In genomic region chr10:79445708-79446450, GRCh38 we compare ENCODE assay signal across 1 cellular context.
A peak's percentile ranks its signal among the peaks of the same experiment; 100 is the strongest.
TF ChIP-seq lines count a peak whose summit lies in the region.

No MANE protein-coding gene starts in this region.

TF ChIP-seq in HepG2, 621 proteins besides CTCF, POLR2A, EP300 and RAD21 (continued from another document and continues in another):
- TF ChIP-seq HIC2 (CRISPR knock-in tag; IDR thresholded peaks at IDR 0.05; ENCODE audit: low read depth), result no peak; the same call in 1 of the 2 replicates
- no peak for TF ChIP-seq GMEB1 (CRISPR knock-in tag; IDR thresholded peaks at IDR 0.05; ENCODE audit: borderline replicate concordance)
- TF ChIP-seq EEA1 (CRISPR knock-in tag; IDR thresholded peaks at IDR 0.05; ENCODE audit: borderline replicate concordance), result no peak
- no peak for TF ChIP-seq ZNF891 (CRISPR knock-in tag; IDR thresholded peaks at IDR 0.05)
- TF ChIP-seq ZNF710 (CRISPR knock-in tag; IDR thresholded peaks at IDR 0.05; ENCODE audit: borderline replicate concordance), result peak; percentile 24; the same call in 1 of the 2 replicates
- TF ChIP-seq ATF7 (IDR thresholded peaks at IDR 0.05), result no peak
- TF ChIP-seq ATF7 (CRISPR knock-in tag; IDR thresholded peaks at IDR 0.05), result peak; percentile 60; the same call in 1 of the 2 replicates
- no peak for TF ChIP-seq ZNF572 (CRISPR knock-in tag; IDR thresholded peaks at IDR 0.05)
- TF ChIP-seq CAMTA2 (CRISPR knock-in tag; IDR thresholded peaks at IDR 0.05; ENCODE audit: borderline replicate concordance), result no peak
- TF ChIP-seq MYC (CRISPR knock-in tag; IDR thresholded peaks at IDR 0.05; ENCODE audit: borderline replicate concordance), result peak; percentile 52; the same call in 1 of the 2 replicates
- TF ChIP-seq ZNF816 (CRISPR knock-in tag; IDR thresholded peaks at IDR 0.05; ENCODE audit: borderline replicate concordance), result 0 out of 2 replicates have a peak, but pooled peaks have one; percentile 34
- peak; percentile 98 for TF ChIP-seq HMGXB3 (CRISPR knock-in tag; IDR thresholded peaks at IDR 0.05; ENCODE audit: borderline replicate concordance)
- no peak for TF ChIP-seq LCORL (IDR thresholded peaks at IDR 0.05)
- TF ChIP-seq LCORL (CRISPR knock-in tag; IDR thresholded peaks at IDR 0.05), result no peak
- TF ChIP-seq ZNF607 (CRISPR knock-in tag; IDR thresholded peaks at IDR 0.05; ENCODE audit: borderline replicate concordance), result no peak; the same call in 1 of the 2 replicates
- no peak for TF ChIP-seq HOXA7 (CRISPR knock-in tag; IDR thresholded peaks at IDR 0.05)
- no peak for TF ChIP-seq TOPORS (CRISPR knock-in tag; IDR thresholded peaks at IDR 0.05)
- TF ChIP-seq DDIT3 (CRISPR knock-in tag; IDR thresholded peaks at IDR 0.05), result no peak
- 0 out of 2 replicates have a peak, but pooled peaks have one; percentile 16 for TF ChIP-seq NR2C2 (CRISPR knock-in tag; IDR thresholded peaks at IDR 0.05; ENCODE audit: borderline replicate concordance)
- 0 out of 2 replicates have a peak, but pooled peaks have one; percentile 28 for TF ChIP-seq ZNF350 (CRISPR knock-in tag; IDR thresholded peaks at IDR 0.05; ENCODE audit: borderline replicate concordance, low read depth)
- TF ChIP-seq RBM39 (IDR thresholded peaks at IDR 0.05; ENCODE audit: low read depth, low read length, poor library complexity, severe bottlenecking), result peak; percentile 66
- TF ChIP-seq ARID2 (CRISPR knock-in tag; IDR thresholded peaks at IDR 0.05; ENCODE audit: borderline replicate concordance), result no peak
- TF ChIP-seq ZNF512 (CRISPR knock-in tag; IDR thresholded peaks at IDR 0.05), result 0 out of 2 replicates have a peak, but pooled peaks have one; percentile 78
- TF ChIP-seq PATZ1 (CRISPR knock-in tag; IDR thresholded peaks at IDR 0.05), result peak; percentile 84
- no peak for TF ChIP-seq ARID5B (CRISPR knock-in tag; IDR thresholded peaks at IDR 0.05)
- 0 out of 2 replicates have a peak, but pooled peaks have one; percentile 64 for TF ChIP-seq TARDBP (CRISPR knock-in tag; IDR thresholded peaks at IDR 0.05)
- TF ChIP-seq SP2 (CRISPR knock-in tag; IDR thresholded peaks at IDR 0.05), result peak; percentile 46
- TF ChIP-seq SNAPC4 (CRISPR knock-in tag; IDR thresholded peaks at IDR 0.05), result 0 out of 2 replicates have a peak, but pooled peaks have one; percentile 82
